ENCODE assay signal across 12 cellular contexts in genomic region chr16:87924041-87924851, GRCh38. TPM values are rescaled to one million over a fixed set of nuclear protein-coding genes. Genes with fewer than 3 reads are reported as not detected.
A peak's percentile ranks its signal among the peaks of the same experiment; 100 is the strongest.
DNase-seq lines count a peak whose midpoint lies in the region; ATAC-seq, FAIRE-seq and TF ChIP-seq lines count a peak whose summit lies in the region.
"Had no signal": no experiment of that assay in that cellular context is flagged by ENCODE, and none has a peak within 500 bp of the region (broad histone marks: within the 10 kb centered on the region; RNA-seq: fewer than 3 reads in every experiment).

No MANE protein-coding gene starts in this region.

- H3K4me3 ChIP-seq in GM23338 (no peak overlapping the region), keratinocyte (ENCODE audit: control insufficient read depth in 2 of 3, extremely low read depth in 1 of 3, insufficient read depth in 2 of 3, low read depth in 1 of 3, low read length in 3 of 3) (peak overlapping the region in 1 of 3 experiments; percentile 19), esophagus muscularis mucosa (no peak overlapping the region)

- H3K4me2 ChIP-seq in GM23338 (no peak overlapping the region), keratinocyte (ENCODE audit: control insufficient read depth, extremely low read depth, insufficient read depth, low read depth, low read length) (peak overlapping the region; percentile 59)

- no peak overlapping the region for H3K27ac Mint-ChIP-seq in GM23338
- H3K27ac Mint-ChIP-seq in activated CD8-positive, alpha-beta T cell treated with anti-CD3 and anti-CD28 coated beads for 36 hours = no peak overlapping the region

- TF ChIP-seq POLR2A in esophagus muscularis mucosa (IDR thresholded peaks at IDR 0.05; ENCODE audit: low read depth) = no peak

- TF ChIP-seq CTCF in GM23338 (conservative IDR thresholded peaks at IDR 0.05; ENCODE audit: low read depth in 2 of 2) (no peak), keratinocyte (optimal IDR thresholded peaks at IDR 0.05 in 1 of 3, IDR thresholded peaks at IDR 0.05 in 1 of 3, conservative IDR thresholded peaks at IDR 0.05 in 1 of 3; ENCODE audit: extremely low read depth in 1 of 3, insufficient read depth in 2 of 3, low read length in 3 of 3) (no peak), esophagus muscularis mucosa (IDR thresholded peaks at IDR 0.05) (no peak)
- no peak for TF ChIP-seq CTCF in activated CD8-positive, alpha-beta T cell treated with anti-CD3 and anti-CD28 coated beads for 36 hours (IDR thresholded peaks at IDR 0.05)

- intact Hi-C loops in esophagus muscularis mucosa (cut with DNase I) = no loop called here
- intact Hi-C loops in activated CD8-positive, alpha-beta T cell treated with anti-CD3 and anti-CD28 coated beads for 36 hours (cut with micrococcal nuclease) = no loop called here

- no peak overlapping the region for H3K27ac ChIP-seq in GM23338 (ENCODE audit: low read depth)
- H3K27ac ChIP-seq in keratinocyte (ENCODE audit: control insufficient read depth, insufficient read depth, low read length) = no peak overlapping the region
- no peak overlapping the region for H3K27ac ChIP-seq in esophagus muscularis mucosa (replicated peaks in 1 of 4)

- peak overlapping the region; percentile 5 for H3K9ac ChIP-seq in keratinocyte (ENCODE audit: control insufficient read depth, extremely low read depth, insufficient read depth, low read length)

- in situ Hi-C loops in G401 (cut with HindIII; ENCODE audit: low sequenced_read_pairs) = no loop called here

- WGBS in esophagus muscularis mucosa = 83% methylated on average over 19 of the region's 30 CpGs

- H3K4me1 ChIP-seq in GM23338 (ENCODE audit: insufficient read depth) = no peaks in the 10 kb centered on the region
- H3K4me1 ChIP-seq in keratinocyte (ENCODE audit: control insufficient read depth, extremely low read depth, insufficient read depth, low read length) = peaks cover 16% of the 10 kb centered on the region
- H3K4me1 ChIP-seq in esophagus muscularis mucosa = no peaks in the 10 kb centered on the region

- H3K36me3 ChIP-seq in GM23338 (ENCODE audit: insufficient read depth) = no peaks in the 10 kb centered on the region
- no peaks in the 10 kb centered on the region for H3K36me3 ChIP-seq in keratinocyte (ENCODE audit: control insufficient read depth in 2 of 2, extremely low read depth in 1 of 2, insufficient read depth in 2 of 2, low read length in 2 of 2)
- no peaks in the 10 kb centered on the region for H3K36me3 ChIP-seq in esophagus muscularis mucosa

- H4K20me1 ChIP-seq in GM23338 (replicated peaks; ENCODE audit: insufficient read depth) (no peaks in the 10 kb centered on the region), keratinocyte (ENCODE audit: control insufficient read depth, extremely low read depth, insufficient read depth, low read length) (no peaks in the 10 kb centered on the region)

- no peaks in the 10 kb centered on the region for H3K27me3 ChIP-seq in GM23338 (ENCODE audit: insufficient read depth)
- peaks cover 26% of the 10 kb centered on the region for H3K27me3 ChIP-seq in keratinocyte (ENCODE audit: control insufficient read depth, extremely low read depth, insufficient read depth, low read length)
- H3K27me3 ChIP-seq in esophagus muscularis mucosa = peaks cover 0 to 35% (median 0%) of the 10 kb centered on the region in 4 donors

- no peak for FAIRE-seq in keratinocyte (lab: Jason Lieb, UNC)

- POLR2A ChIA-PET in activated CD8-positive, alpha-beta T cell treated with anti-CD3 and anti-CD28 coated beads for 36 hours (lab: Charles Lee) = interaction anchor here (0.6 kb wide), 1 partner anchor 152 kb away, joined by 3 read pairs; no protein-coding TSS in a partner anchor

- H3K27me3 Mint-ChIP-seq in GM23338 (ENCODE audit: insufficient read depth, low read depth, poor library complexity) = peaks cover 13% of the 10 kb centered on the region
- H3K27me3 Mint-ChIP-seq in activated CD8-positive, alpha-beta T cell treated with anti-CD3 and anti-CD28 coated beads for 36 hours = peaks cover 3% of the 10 kb centered on the region

- no peaks in the 10 kb centered on the region for H3K9me3 Mint-ChIP-seq in GM23338
- H3K9me3 Mint-ChIP-seq in activated CD8-positive, alpha-beta T cell treated with anti-CD3 and anti-CD28 coated beads for 36 hours = no peaks in the 10 kb centered on the region

- H3K9me1 ChIP-seq in keratinocyte (ENCODE audit: control insufficient read depth, extremely low read depth, insufficient read depth, low read length) = no peaks in the 10 kb centered on the region

- H3K9me3 ChIP-seq in keratinocyte (ENCODE audit: control insufficient read depth, low read depth, low read length) = no peaks in the 10 kb centered on the region
- no peaks in the 10 kb centered on the region for H3K9me3 ChIP-seq in esophagus muscularis mucosa

- H3K36me3 Mint-ChIP-seq in GM23338 (ENCODE audit: low read depth) = no peaks in the 10 kb centered on the region
- no peaks in the 10 kb centered on the region for H3K36me3 Mint-ChIP-seq in activated CD8-positive, alpha-beta T cell treated with anti-CD3 and anti-CD28 coated beads for 36 hours (ENCODE audit: low read depth)

- no peak for TF ChIP-seq EP300 in esophagus muscularis mucosa (IDR thresholded peaks at IDR 0.05)

- H3K4me3 Mint-ChIP-seq in GM23338 = no peak overlapping the region
- H3K4me3 Mint-ChIP-seq in activated CD8-positive, alpha-beta T cell treated with anti-CD3 and anti-CD28 coated beads for 36 hours = no peak overlapping the region

- H2AFZ ChIP-seq in GM23338 (peak overlapping the region; percentile 76), keratinocyte (ENCODE audit: control insufficient read depth, low read length) (peak overlapping the region; percentile 64)

- H3K4me1 Mint-ChIP-seq in GM23338 = peaks cover 24% of the 10 kb centered on the region
- H3K4me1 Mint-ChIP-seq in activated CD8-positive, alpha-beta T cell treated with anti-CD3 and anti-CD28 coated beads for 36 hours (ENCODE audit: low read depth) = peaks cover 9% of the 10 kb centered on the region

- no peaks in the 10 kb centered on the region for H3K9me2 ChIP-seq in GM23338 (ENCODE audit: insufficient read depth)

- dilution Hi-C loops in keratinocyte (cut with MboI; ENCODE audit: extremely low pct_ligation_motif_present, low sequenced_read_pairs) = no loop called here

- H3K79me2 ChIP-seq in GM23338 (replicated peaks; ENCODE audit: insufficient read depth) (no peaks in the 10 kb centered on the region), keratinocyte (ENCODE audit: control insufficient read depth, insufficient read depth, low read length) (no peaks in the 10 kb centered on the region)

- CTCF ChIA-PET in activated CD8-positive, alpha-beta T cell treated with anti-CD3 and anti-CD28 coated beads for 36 hours (lab: Charles Lee) = no interaction called here

- DNase-seq in G401 (ENCODE audit: low spot score) (peak; percentile 48), GM23338 (ENCODE audit: low spot score) (no peak), NCI-H2107 treated with DMSO at 0.1 percent for 48 hours (lab: John Stamatoyannopoulos, UW; ENCODE audit: unreplicated experiment) (peak; percentile 98), keratinocyte (ENCODE audit: low read depth, low spot score) (no peak), left lobe of liver (ENCODE audit: low spot score) (no peak), esophagus muscularis mucosa (ENCODE audit: extremely low spot score) (no peak)
- DNase-seq in activated CD8-positive, alpha-beta T cell treated with anti-CD3 and anti-CD28 coated beads for 36 hours = no peak
- DNase-seq: Right ventricle myocardium superior had no signal

- no peaks in the 10 kb centered on the region for H3F3A ChIP-seq in GM23338 (replicated peaks; ENCODE audit: low read depth)

- ATAC-seq in GM23338 (no peak; the same call in 2 of the 3 replicates), left lobe of liver (no peak), GM21390 (IDR thresholded peaks at IDR 0.05; ENCODE audit: unreplicated experiment) (no peak)
- ATAC-seq in activated CD8-positive, alpha-beta T cell treated with anti-CD3 and anti-CD28 coated beads for 36 hours = no peak

RNA-seq across cellular contexts. Expression of gene CA5A, which starts 12.1 kb away (rescaled TPM):
- total RNA-seq in G401 (2014; rRNA removed; shearing (Covaris generic)) = not detected in 2 replicates
- total RNA-seq in GM23338 (2014; rRNA removed; shearing (Covaris generic)) = not detected in 2 replicates
- polyA plus RNA-seq in GM23338 (2016; fragmentation: Nextera tagmentation; extraction: Ambion mirVana) = not detected in 2 replicates
- not detected in 3 replicates for polyA plus RNA-seq in keratinocyte
- not detected for polyA plus RNA-seq in keratinocyte (2011; ENCODE audit: low read depth)
- not detected in 2 replicates for polyA plus RNA-seq in keratinocyte (2011; cell fraction: cytosol; rRNA removed)
- polyA plus RNA-seq in keratinocyte (2011; cell fraction: nucleus; rRNA removed) = not detected in 2 replicates
- not detected in 2 replicates for polyA plus RNA-seq in keratinocyte (2012; ENCODE audit: low replicate concordance)
- polyA minus RNA-seq in keratinocyte = not detected in 3 replicates
- polyA minus RNA-seq in keratinocyte (2011; cell fraction: cytosol; rRNA and poly(A)+ RNA removed) = not detected
- polyA minus RNA-seq in keratinocyte (2011; cell fraction: nucleus; rRNA and poly(A)+ RNA removed) = not detected in 2 replicates
- 35.7 TPM for total RNA-seq in left lobe of liver
- not detected for total RNA-seq in esophagus muscularis mucosa
- total RNA-seq in activated CD8-positive, alpha-beta T cell treated with anti-CD3 and anti-CD28 coated beads for 36 hours = not detected
- total RNA-seq: Daoy, fibroblast of lung, Right ventricle myocardium superior had no signal
- polyA plus RNA-seq: fibroblast of lung, neural cell had no signal

RNA-seq across cellular contexts. Expression of gene BANP, which starts 27.0 kb away (rescaled TPM):
- 18.3 and 28.4 TPM in 2 replicates for total RNA-seq in G401 (2014; rRNA removed; shearing (Covaris generic))
- 30.0 and 48.0 TPM in 2 replicates for total RNA-seq in GM23338 (2014; rRNA removed; shearing (Covaris generic))
- polyA plus RNA-seq in GM23338 (2016; fragmentation: Nextera tagmentation; extraction: Ambion mirVana) (22.3 and 22.6 TPM in 2 replicates), keratinocyte (10.0 to 12.9 TPM (median 10.8 TPM) in 3 replicates)
- 13.1 TPM for polyA plus RNA-seq in keratinocyte (2011; ENCODE audit: low read depth)
- 9.4 and 9.8 TPM in 2 replicates for polyA plus RNA-seq in keratinocyte (2011; cell fraction: cytosol; rRNA removed)
- polyA plus RNA-seq in keratinocyte (2011; cell fraction: nucleus; rRNA removed) = 24.4 and 26.9 TPM in 2 replicates
- polyA plus RNA-seq in keratinocyte (2012; ENCODE audit: low replicate concordance) = 8.6 and 12.8 TPM in 2 replicates
- 21.7 to 27.9 TPM (median 23.6 TPM) in 3 replicates for polyA minus RNA-seq in keratinocyte
- 27.4 TPM for polyA minus RNA-seq in keratinocyte (2011; cell fraction: cytosol; rRNA and poly(A)+ RNA removed)
- 23.3 and 24.7 TPM in 2 replicates for polyA minus RNA-seq in keratinocyte (2011; cell fraction: nucleus; rRNA and poly(A)+ RNA removed)
- total RNA-seq in left lobe of liver (22.4 TPM), esophagus muscularis mucosa (10 to 100 TPM; 18.9 to 33.6 (median 28.2) TPM)
- total RNA-seq in activated CD8-positive, alpha-beta T cell treated with anti-CD3 and anti-CD28 coated beads for 36 hours = 10 to 100 TPM; 32.1 to 36.1 TPM

RNA-seq across cellular contexts. Expression of gene SLC7A5, which starts 54.9 kb away (rescaled TPM):
- total RNA-seq in G401 (2014; rRNA removed; shearing (Covaris generic)) = 25.5 and 25.7 TPM in 2 replicates
- total RNA-seq in GM23338 (2014; rRNA removed; shearing (Covaris generic)) = 328 and 386 TPM in 2 replicates
- polyA plus RNA-seq in GM23338 (2016; fragmentation: Nextera tagmentation; extraction: Ambion mirVana) = 107 and 109 TPM in 2 replicates
- polyA plus RNA-seq in keratinocyte = 110 to 326 TPM (median 114 TPM) in 3 replicates
- 29.9 TPM for polyA plus RNA-seq in keratinocyte (2011; ENCODE audit: low read depth)
- polyA plus RNA-seq in keratinocyte (2011; cell fraction: cytosol; rRNA removed) = 116 and 170 TPM in 2 replicates
- 485 and 588 TPM in 2 replicates for polyA plus RNA-seq in keratinocyte (2011; cell fraction: nucleus; rRNA removed)
- polyA plus RNA-seq in keratinocyte (2012; ENCODE audit: low replicate concordance) = 227 and 536 TPM in 2 replicates
- polyA minus RNA-seq in keratinocyte = 188 to 879 TPM (median 193 TPM) in 3 replicates
- 339 TPM for polyA minus RNA-seq in keratinocyte (2011; cell fraction: cytosol; rRNA and poly(A)+ RNA removed)
- polyA minus RNA-seq in keratinocyte (2011; cell fraction: nucleus; rRNA and poly(A)+ RNA removed) = 418 and 454 TPM in 2 replicates
- 13.4 TPM for total RNA-seq in left lobe of liver
- 10 to 100 TPM in 1 of 4 donors, 1 to 10 TPM in 3; 3.3 to 17.7 (median 4.3) TPM for total RNA-seq in esophagus muscularis mucosa
- total RNA-seq in activated CD8-positive, alpha-beta T cell treated with anti-CD3 and anti-CD28 coated beads for 36 hours = 100 to 1,000 TPM; 230 to 236 TPM

Comparison
In these comparisons a context has a peak if more than half of its experiments do, and no peak if none do; other contexts are left out.
1. DNase-seq: peak in G401 (single experiment) and NCI-H2107 treated with DMSO at 0.1 percent for 48 hours (single experiment); none in GM23338 (single experiment), keratinocyte (single experiment), left lobe of liver (single experiment), esophagus muscularis mucosa (single experiment) and activated CD8-positive, alpha-beta T cell treated with anti-CD3 and anti-CD28 coated beads for 36 hours (single experiment).
2. RNA of gene CA5A, which starts 12.1 kb away (total RNA-seq): 35.7 TPM in left lobe of liver (single experiment); not detected in G401, not detected in GM23338, not detected in esophagus muscularis mucosa and not detected in activated CD8-positive, alpha-beta T cell treated with anti-CD3 and anti-CD28 coated beads for 36 hours; every median in the first group is over 10 times any median in the second.